Comparison of ENCODE assay signal across 16 cellular contexts in genomic region chr21:39009587-39010225, GRCh38.
DNase-seq lines count a peak whose midpoint lies in the region; ATAC-seq and TF ChIP-seq lines count a peak whose summit lies in the region.
"Had no signal": no experiment of that assay in that cellular context is flagged by ENCODE, and none has a peak within 500 bp of the region (broad histone marks: within the 10 kb centered on the region; RNA-seq: fewer than 3 reads in every experiment).

No MANE protein-coding gene starts in this region.

- H2AFZ ChIP-seq in mesenchymal stem cell (ENCODE audit: low read depth, low read length), result no peak overlapping the region
- H2AFZ ChIP-seq: GM23248 had no signal

- H3K4me1 Mint-ChIP-seq in dendritic cell treated with granulocyte-macrophage colony-stimulating factor and Interleukin-4, amounts not matched to agents 40 ng/mL and 50 ng/mL, for 4 days (ENCODE audit: low read depth), result peaks cover 47% of the 10 kb centered on the region

- H2BK120ac ChIP-seq in mesenchymal stem cell (ENCODE audit: low read depth, low read length), result peak overlapping the region; percentile 36

- TF ChIP-seq CTCF in thoracic aorta (IDR thresholded peaks at IDR 0.05) (no peak), omental fat pad (IDR thresholded peaks at IDR 0.05) (no peak)

- peak overlapping the region in 1 of 2 experiments; percentile 91 for H2BK12ac ChIP-seq in mesenchymal stem cell (ENCODE audit: low read length in 2 of 2)

- H2BK15ac ChIP-seq in mesenchymal stem cell (ENCODE audit: low read depth, poor library complexity, severe bottlenecking), result peak overlapping the region; percentile 60

- H3K4me3 ChIP-seq in H7 (ENCODE audit: insufficient read depth, low read depth, low read length) (no peak overlapping the region), mesenchymal stem cell (ENCODE audit: insufficient read depth in 1 of 2, low read depth in 1 of 2, low read length in 2 of 2) (no peak overlapping the region), thoracic aorta (no peak overlapping the region)
- H3K4me3 ChIP-seq: GM23248 had no signal

- peak overlapping the region; percentile 24 for H2AK5ac ChIP-seq in mesenchymal stem cell (ENCODE audit: low read length, severe bottlenecking)

- no peak overlapping the region for H3K23ac ChIP-seq in mesenchymal stem cell (ENCODE audit: low read length in 2 of 2)

- no peak overlapping the region for H3K4me2 ChIP-seq in mesenchymal stem cell (ENCODE audit: low read length, poor library complexity, severe bottlenecking)
- H3K4me2 ChIP-seq: KMS-11 had no signal

- peak; percentile 22 for DNase-seq in H7
- no peak for DNase-seq in mesenchymal stem cell
- no peak for DNase-seq in thoracic aorta (ENCODE audit: low spot score)
- no peak for DNase-seq in mucosa of gallbladder (ENCODE audit: low spot score)
- no peak for DNase-seq in omental fat pad (ENCODE audit: low spot score)
- no peak for DNase-seq in T1000 (lab: John Stamatoyannopoulos, UW)
- no peak for DNase-seq in RPMI8226
- DNase-seq: DND-41, GM23248, NCI-H187 treated with DMSO at 0.1 percent for 48 hours, NCI-H526 had no signal

- H4K8ac ChIP-seq in mesenchymal stem cell (ENCODE audit: low read length), result peak overlapping the region; percentile 57

- H3K4me3 Mint-ChIP-seq in dendritic cell treated with granulocyte-macrophage colony-stimulating factor and Interleukin-4, amounts not matched to agents 40 ng/mL and 50 ng/mL, for 4 days, result no peak overlapping the region

- H3K4me1 ChIP-seq in mesenchymal stem cell (ENCODE audit: control insufficient read depth, insufficient read depth, low read depth, low read length) (peaks cover 6% of the 10 kb centered on the region), thoracic aorta (ENCODE audit: control insufficient read depth in 1 of 2, low read depth in 2 of 2) (peaks cover 35 to 71% of the 10 kb centered on the region in 2 donors)

- no peaks in the 10 kb centered on the region for H3K79me1 ChIP-seq in mesenchymal stem cell (replicated peaks; ENCODE audit: low read length, poor library complexity, severe bottlenecking)

- no peak overlapping the region for H3K27ac ChIP-seq in mesenchymal stem cell (ENCODE audit: low read length, poor library complexity, severe bottlenecking)
- H3K27ac ChIP-seq in thoracic aorta, result peak overlapping the region; percentile 29 to 51
- H3K27ac ChIP-seq: C4-2B, GM23248, KMS-11 had no signal

- H3K27me3 ChIP-seq in H7 (ENCODE audit: control insufficient read depth, insufficient read depth, low read length), result no peaks in the 10 kb centered on the region; the same call in 1 of the 2 replicates
- H3K27me3 ChIP-seq in mesenchymal stem cell (ENCODE audit: control insufficient read depth in 1 of 2, insufficient read depth in 1 of 2, low read length in 2 of 2), result peaks cover 0 to 4% of the 10 kb centered on the region in 2 experiments
- H3K27me3 ChIP-seq in thoracic aorta (replicated peaks; ENCODE audit: insufficient read depth), result no peaks in the 10 kb centered on the region

- H3K36me3 Mint-ChIP-seq in dendritic cell treated with granulocyte-macrophage colony-stimulating factor and Interleukin-4, amounts not matched to agents 40 ng/mL and 50 ng/mL, for 4 days (ENCODE audit: low read depth), result no peaks in the 10 kb centered on the region

- no peak overlapping the region for H2BK5ac ChIP-seq in mesenchymal stem cell (ENCODE audit: low read depth, low read length, poor library complexity, severe bottlenecking)

- peak overlapping the region; percentile 16 for H3K27ac Mint-ChIP-seq in dendritic cell treated with granulocyte-macrophage colony-stimulating factor and Interleukin-4, amounts not matched to agents 40 ng/mL and 50 ng/mL, for 4 days

- intact Hi-C loops in dendritic cell treated with granulocyte-macrophage colony-stimulating factor and Interleukin-4, amounts not matched to agents 40 ng/mL and 50 ng/mL, for 4 days (cut with micrococcal nuclease), result loop anchor here (5.0 kb wide), 2 partner anchors 68 to 202 kb away; partner anchors contain the start of gene ETS2

- H3K18ac ChIP-seq in mesenchymal stem cell (ENCODE audit: low read depth in 1 of 2, low read length in 2 of 2), result peak overlapping the region in 1 of 2 experiments; percentile 25

- 94% methylated on average over 7 of the region's 7 CpGs for WGBS in mesenchymal stem cell

- no peaks in the 10 kb centered on the region for H3K9me3 ChIP-seq in mesenchymal stem cell (ENCODE audit: control insufficient read depth, low read length)
- H3K9me3 ChIP-seq in thoracic aorta, result no peaks in the 10 kb centered on the region

- peaks cover 7% of the 10 kb centered on the region for H3K27me3 Mint-ChIP-seq in dendritic cell treated with granulocyte-macrophage colony-stimulating factor and Interleukin-4, amounts not matched to agents 40 ng/mL and 50 ng/mL, for 4 days

- H3K14ac ChIP-seq in mesenchymal stem cell (ENCODE audit: low read length in 2 of 2), result peak overlapping the region in 1 of 2 experiments; percentile 26

- H4K91ac ChIP-seq in mesenchymal stem cell (ENCODE audit: low read length), result peak overlapping the region; percentile 70

- H3K36me3 ChIP-seq in H7 (replicated peaks; ENCODE audit: control insufficient read depth, insufficient read depth, low read length), result no peaks in the 10 kb centered on the region; the same call in 1 of the 2 replicates
- H3K36me3 ChIP-seq in mesenchymal stem cell (ENCODE audit: control insufficient read depth in 1 of 2, insufficient read depth in 2 of 2, low read depth in 1 of 2, low read length in 2 of 2), result no peaks in the 10 kb centered on the region
- H3K36me3 ChIP-seq in thoracic aorta, result no peaks in the 10 kb centered on the region

- ATAC-seq in thoracic aorta (ENCODE audit: insufficient number of reproducible peaks, low FRiP score, low read depth) (no peak), omental fat pad (ENCODE audit: low FRiP score) (no peak)
- ATAC-seq: Panc1, Right ventricle myocardium inferior had no signal

- no peak overlapping the region for H3K9ac ChIP-seq in mesenchymal stem cell (ENCODE audit: low read length)
- H3K9ac ChIP-seq: GM23248, KMS-11 had no signal

- no peaks in the 10 kb centered on the region for H3K9me3 Mint-ChIP-seq in dendritic cell treated with granulocyte-macrophage colony-stimulating factor and Interleukin-4, amounts not matched to agents 40 ng/mL and 50 ng/mL, for 4 days

- H3K4ac ChIP-seq in mesenchymal stem cell (ENCODE audit: low read depth in 1 of 2, low read length in 2 of 2), result peak overlapping the region in 1 of 2 experiments; percentile 31
